Comparison of ENCODE assay signal across 37 cellular contexts in the genomic region with DNA sequence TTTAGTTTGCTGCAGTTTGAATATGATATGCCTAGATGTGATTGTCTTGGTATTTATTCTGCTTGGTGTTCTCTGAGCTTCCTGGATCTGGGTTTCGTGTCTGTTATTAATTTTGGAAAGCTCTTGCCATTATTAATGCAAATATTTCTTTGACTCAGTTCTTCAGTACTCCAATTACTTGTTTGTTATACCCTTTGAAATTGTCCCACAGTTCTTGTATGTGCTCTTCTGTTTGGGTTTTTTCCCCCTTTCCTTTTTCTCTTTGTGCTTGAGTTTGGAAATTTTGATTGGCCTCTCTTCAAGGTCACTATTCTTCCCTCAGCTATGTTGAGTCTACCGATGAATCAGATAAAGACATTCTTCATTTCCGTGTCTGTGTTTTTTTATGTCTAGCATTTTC.
"Had no signal": no experiment of that assay in that cellular context is flagged by ENCODE, and none has a peak within 500 bp of the region (broad histone marks: within the 10 kb centered on the region; RNA-seq: fewer than 3 reads in every experiment).

No MANE protein-coding gene starts in this region.

- ATAC-seq: activated CD8-positive, alpha-beta T cell treated with anti-CD3 and anti-CD28 coated beads for 36 hours; activated naive CD4-positive, alpha-beta T cell treated with anti-CD3 and anti-CD28 coated beads, Interleukin-2, amount 50 U/mL, for 72 hours; activated T-cell treated with anti-CD3 and anti-CD28 coated beads, Interleukin-2, amount 50 U/mL, for 4 hours; activated T-cell treated with anti-CD3 and anti-CD28 coated beads, Interleukin-2, amount 50 U/mL, for 72 hours; activated T-helper 17 cell treated with anti-CD3 and anti-CD28 coated beads, Interleukin-2, amount 50 U/mL, for 72 hours; body of pancreas had no signal

- FAIRE-seq: astrocyte, TTC549 had no signal

- DNase-seq: activated B cell treated with CpG ODN at 0.5 μM for 24 hours; activated CD4-positive, alpha-beta memory T cell treated with anti-CD3 and anti-CD28 coated beads for 36 hours; activated CD4-positive, alpha-beta T cell treated with anti-CD3 and anti-CD28 coated beads for 4 hours; activated CD4-positive, alpha-beta T cell treated with anti-CD3 and anti-CD28 coated beads, Interleukin-2, amount 10 ng/mL, durations not matched to agents 24 days and 14 days; activated CD4-positive, alpha-beta T cell treated with anti-CD3 and anti-CD28 coated beads, Interleukin-2, amount 50 U/mL, for 1 hour; activated CD4-positive, alpha-beta T cell treated with anti-CD3 and anti-CD28 coated beads, Interleukin-2, amount 50 U/mL, for 4 hours; activated CD4-positive, CD25-positive, alpha-beta regulatory T cell treated with anti-CD3 and anti-CD28 coated beads, Interleukin-2, amount 50 U/mL, for 72 hours; activated CD8-positive, alpha-beta memory T cell treated with anti-CD3 and anti-CD28 coated beads, Interleukin-2, amount 50 U/mL, for 4 hours; activated CD8-positive, alpha-beta T cell treated with anti-CD3 and anti-CD28 coated beads for 36 hours; activated effector memory CD4-positive, alpha-beta T cell treated with anti-CD3 and anti-CD28 coated beads, Interleukin-2, amount 50 U/mL, for 16 hours; activated gamma-delta T cell treated with Interleukin-2 at 50 U/mL for 16 hours; activated naive CD4-positive, alpha-beta T cell; activated naive CD4-positive, alpha-beta T cell treated with anti-CD3 and anti-CD28 coated beads for 36 hours; activated naive CD4-positive, alpha-beta T cell treated with anti-CD3 and anti-CD28 coated beads, Interleukin-2, amount 50 U/mL, for 16 hours; activated naive CD8-positive, alpha-beta T cell treated with anti-CD3 and anti-CD28 coated beads for 36 hours; activated T-cell treated with anti-CD3 and anti-CD28 coated beads for 4 hours; activated T-cell treated with anti-CD3 and anti-CD28 coated beads, Interleukin-2, amount 50 U/mL, for 1 hour; activated T-cell treated with anti-CD3 and anti-CD28 coated beads, Interleukin-2, amount 50 U/mL, for 4 hours; activated T-cell treated with anti-CD3 and anti-CD28 coated beads, Interleukin-2, amount 50 U/mL, for 72 hours; adrenal gland; amniotic stem cell; aorta; body of pancreas; brain microvascular endothelial cell; central memory CD4-positive, alpha-beta T cell; T-helper 1 cell; T-helper 2 cell; T-helper 9 cell had no signal

- H3K36me3 ChIP-seq: adrenal gland, brain microvascular endothelial cell, breast epithelium had no signal

- H3K9me3 Mint-ChIP-seq: activated CD4-positive, alpha-beta memory T cell treated with anti-CD3 and anti-CD28 coated beads for 36 hours; activated CD8-positive, alpha-beta T cell treated with anti-CD3 and anti-CD28 coated beads for 36 hours; activated naive CD4-positive, alpha-beta T cell treated with anti-CD3 and anti-CD28 coated beads for 36 hours; activated naive CD4-positive, alpha-beta T cell treated with anti-CD3 and anti-CD28 coated beads, Interleukin-2, amount 50 U/mL, for 72 hours; activated naive CD8-positive, alpha-beta T cell treated with anti-CD3 and anti-CD28 coated beads for 36 hours; activated T-helper 17 cell treated with anti-CD3 and anti-CD28 coated beads, Interleukin-2, amount 50 U/mL, for 72 hours had no signal

- H3K27ac Mint-ChIP-seq: activated B cell treated with CpG ODN at 0.5 μM for 24 hours; activated CD4-positive, alpha-beta memory T cell treated with anti-CD3 and anti-CD28 coated beads for 36 hours; activated CD4-positive, alpha-beta T cell treated with anti-CD3 and anti-CD28 coated beads, Interleukin-2, amount 10 ng/mL, durations not matched to agents 24 days and 14 days; activated CD8-positive, alpha-beta T cell treated with anti-CD3 and anti-CD28 coated beads for 36 hours; activated naive CD4-positive, alpha-beta T cell treated with anti-CD3 and anti-CD28 coated beads for 36 hours; activated naive CD4-positive, alpha-beta T cell treated with anti-CD3 and anti-CD28 coated beads, Interleukin-2, amount 50 U/mL, for 72 hours; activated naive CD8-positive, alpha-beta T cell treated with anti-CD3 and anti-CD28 coated beads for 36 hours; activated T-cell treated with anti-CD3 and anti-CD28 coated beads, Interleukin-2, amount 50 U/mL, for 72 hours; activated T-helper 1 cell treated with anti-CD3 and anti-CD28 coated beads, Interleukin-12 subunit alpha, Interleukin-12 subunit beta, Interleukin-2, Interleukin-4 antibody, amounts not matched to agents 30 ng/mL and 10 ng/mL and 1 ng/mL, durations not matched to agents 14 hours and 24 hours and 36 hours; activated T-helper 17 cell treated with anti-CD3 and anti-CD28 coated beads, Interleukin-2, amount 50 U/mL, for 72 hours; T-helper 1 cell treated with Interleukin-12 subunit alpha and Interleukin-12 subunit beta and Interleukin-4 antibody, amounts not matched to agents 30 μg/mL and 1 μg/mL, for 36 hours; T-helper 2 cell treated with Interferon-gamma antibody and Interleukin-4, amounts not matched to agents 5 μg/mL and 100 μg/mL, for 36 hours had no signal

- H3K27me3 ChIP-seq: adrenal gland, body of pancreas, brain microvascular endothelial cell, breast epithelium had no signal

- H3K4me3 Mint-ChIP-seq: activated B cell treated with CpG ODN at 0.5 μM for 24 hours; activated CD4-positive, alpha-beta memory T cell treated with anti-CD3 and anti-CD28 coated beads for 36 hours; activated CD4-positive, alpha-beta T cell treated with anti-CD3 and anti-CD28 coated beads, Interleukin-2, amount 10 ng/mL, durations not matched to agents 24 days and 14 days; activated CD8-positive, alpha-beta T cell treated with anti-CD3 and anti-CD28 coated beads for 36 hours; activated naive CD4-positive, alpha-beta T cell treated with anti-CD3 and anti-CD28 coated beads for 36 hours; activated naive CD8-positive, alpha-beta T cell treated with anti-CD3 and anti-CD28 coated beads for 36 hours; activated T-cell treated with anti-CD3 and anti-CD28 coated beads, Interleukin-2, amount 50 U/mL, for 4 hours; activated T-cell treated with anti-CD3 and anti-CD28 coated beads, Interleukin-2, amount 50 U/mL, for 72 hours; activated T-helper 1 cell treated with anti-CD3 and anti-CD28 coated beads, Interleukin-12 subunit alpha, Interleukin-12 subunit beta, Interleukin-2, Interleukin-4 antibody, amounts not matched to agents 30 ng/mL and 10 ng/mL and 1 ng/mL, durations not matched to agents 14 hours and 24 hours and 36 hours; activated T-helper 17 cell treated with anti-CD3 and anti-CD28 coated beads, Interleukin-2, amount 50 U/mL, for 72 hours; T-helper 1 cell treated with Interleukin-12 subunit alpha and Interleukin-12 subunit beta and Interleukin-4 antibody, amounts not matched to agents 30 μg/mL and 1 μg/mL, for 36 hours; T-helper 2 cell treated with Interferon-gamma antibody and Interleukin-4, amounts not matched to agents 5 μg/mL and 100 μg/mL, for 36 hours had no signal

- H3K27ac ChIP-seq: adrenal gland, body of pancreas, brain microvascular endothelial cell, breast epithelium, VCaP had no signal

- H3K27me3 Mint-ChIP-seq: activated B cell treated with CpG ODN at 0.5 μM for 24 hours; activated CD4-positive, alpha-beta memory T cell treated with anti-CD3 and anti-CD28 coated beads for 36 hours; activated CD4-positive, alpha-beta T cell treated with anti-CD3 and anti-CD28 coated beads, Interleukin-2, amount 10 ng/mL, durations not matched to agents 24 days and 14 days; activated CD8-positive, alpha-beta T cell treated with anti-CD3 and anti-CD28 coated beads for 36 hours; activated naive CD8-positive, alpha-beta T cell treated with anti-CD3 and anti-CD28 coated beads for 36 hours; activated T-helper 17 cell treated with anti-CD3 and anti-CD28 coated beads, Interleukin-2, amount 50 U/mL, for 72 hours had no signal

- H3K4me1 Mint-ChIP-seq: activated B cell treated with CpG ODN at 0.5 μM for 24 hours; activated naive CD8-positive, alpha-beta T cell treated with anti-CD3 and anti-CD28 coated beads for 36 hours had no signal

- H3K4me1 ChIP-seq: adrenal gland, body of pancreas, breast epithelium had no signal

- H3K9me3 ChIP-seq: adrenal gland, body of pancreas, breast epithelium had no signal

- H3K4me3 ChIP-seq: adrenal gland, body of pancreas, breast epithelium had no signal
